ENCODE assay signal across 9 cellular contexts in the genomic region with DNA sequence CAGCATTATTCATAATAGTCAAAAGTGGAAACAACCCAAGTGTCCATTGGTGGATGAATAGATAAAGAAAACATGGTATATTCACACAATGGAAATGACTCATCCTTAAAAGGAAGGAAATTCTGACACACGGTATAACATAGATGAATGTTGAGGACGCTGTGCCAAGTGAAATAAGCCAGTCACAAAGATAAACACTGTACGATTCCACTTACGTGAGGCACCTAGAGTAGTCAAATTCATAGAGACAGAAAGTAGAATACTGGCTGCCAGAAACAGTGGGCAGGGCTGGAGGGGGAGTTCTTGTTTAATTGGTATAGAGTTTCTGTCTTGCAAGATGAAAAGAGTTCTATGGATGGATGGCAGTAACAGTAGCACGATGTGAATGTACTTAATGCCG. TPM values are rescaled to one million over a fixed set of nuclear protein-coding genes. Genes with fewer than 3 reads are reported as not detected.
DNase-seq lines count a peak whose midpoint lies in the region; ATAC-seq and TF ChIP-seq lines count a peak whose summit lies in the region.
"Had no signal": no experiment of that assay in that cellular context is flagged by ENCODE, and none has a peak within 500 bp of the region (broad histone marks: within the 10 kb centered on the region; RNA-seq: fewer than 3 reads in every experiment).

No MANE protein-coding gene starts in this region.

- POLR2A ChIA-PET in activated naive CD8-positive, alpha-beta T cell treated with anti-CD3 and anti-CD28 coated beads, Interleukin-2, amount 10 ng/mL, durations not matched to agents 7 days and 5 days (lab: Charles Lee) = no interaction called here

- no peaks in the 10 kb centered on the region for H3K36me3 Mint-ChIP-seq in activated naive CD8-positive, alpha-beta T cell treated with anti-CD3 and anti-CD28 coated beads, Interleukin-2, amount 10 ng/mL, durations not matched to agents 7 days and 5 days
- H3K36me3 Mint-ChIP-seq: IgD-negative memory B cell had no signal

- no peak overlapping the region for H3K4me2 ChIP-seq in mesenchymal stem cell (ENCODE audit: low read length, poor library complexity, severe bottlenecking)

- ATAC-seq in activated naive CD8-positive, alpha-beta T cell treated with anti-CD3 and anti-CD28 coated beads, Interleukin-2, amount 10 ng/mL, durations not matched to agents 7 days and 5 days (ENCODE audit: low read depth) = no peak
- no peak for ATAC-seq in GM18517 (IDR thresholded peaks at IDR 0.05; ENCODE audit: unreplicated experiment)
- no peak for ATAC-seq in HG02798 (IDR thresholded peaks at IDR 0.05; ENCODE audit: poor library complexity, unreplicated experiment)
- ATAC-seq in GM21723 (IDR thresholded peaks at IDR 0.05; ENCODE audit: unreplicated experiment) = no peak

- peaks cover 4% of the 10 kb centered on the region for H3K27me3 Mint-ChIP-seq in activated naive CD8-positive, alpha-beta T cell treated with anti-CD3 and anti-CD28 coated beads, Interleukin-2, amount 10 ng/mL, durations not matched to agents 7 days and 5 days

- H3K18ac ChIP-seq in mesenchymal stem cell (ENCODE audit: low read depth in 1 of 2, low read length in 2 of 2) = no peak overlapping the region

- DNase-seq in Daoy (ENCODE audit: low read depth) (peak; percentile 86), LNCaP clone FGC (ENCODE audit: low read depth) (peak; percentile 36), mesenchymal stem cell (peak; percentile 66), NCI-H446 (lab: John Stamatoyannopoulos, UW) (no peak)
- no peak for DNase-seq in activated naive CD8-positive, alpha-beta T cell treated with anti-CD3 and anti-CD28 coated beads, Interleukin-2, amount 10 ng/mL, durations not matched to agents 7 days and 5 days

- peak overlapping the region; percentile 58 for H3K27ac Mint-ChIP-seq in activated naive CD8-positive, alpha-beta T cell treated with anti-CD3 and anti-CD28 coated beads, Interleukin-2, amount 10 ng/mL, durations not matched to agents 7 days and 5 days
- H3K27ac Mint-ChIP-seq: IgD-negative memory B cell had no signal

- H2AFZ ChIP-seq in mesenchymal stem cell (ENCODE audit: low read depth, low read length) = no peak overlapping the region

- H2BK15ac ChIP-seq in mesenchymal stem cell (ENCODE audit: low read depth, poor library complexity, severe bottlenecking) = no peak overlapping the region

- H2BK120ac ChIP-seq in mesenchymal stem cell (ENCODE audit: low read depth, low read length) = no peak overlapping the region

- no peaks in the 10 kb centered on the region for H3K9me3 Mint-ChIP-seq in activated naive CD8-positive, alpha-beta T cell treated with anti-CD3 and anti-CD28 coated beads, Interleukin-2, amount 10 ng/mL, durations not matched to agents 7 days and 5 days
- H3K9me3 Mint-ChIP-seq: IgD-negative memory B cell had no signal

- H3K4me3 ChIP-seq in LNCaP clone FGC (ENCODE audit: low read depth, low read length) (no peak overlapping the region), mesenchymal stem cell (ENCODE audit: insufficient read depth in 1 of 2, low read depth in 1 of 2, low read length in 2 of 2) (no peak overlapping the region)

- H3K36me3 ChIP-seq in mesenchymal stem cell (ENCODE audit: control insufficient read depth in 1 of 2, insufficient read depth in 2 of 2, low read depth in 1 of 2, low read length in 2 of 2) = no peaks in the 10 kb centered on the region

- H3K9ac ChIP-seq in mesenchymal stem cell (ENCODE audit: low read length) = no peak overlapping the region

- no peak overlapping the region for H2BK12ac ChIP-seq in mesenchymal stem cell (ENCODE audit: low read length in 2 of 2)

- no peak overlapping the region for H3K27ac ChIP-seq in mesenchymal stem cell (ENCODE audit: low read length, poor library complexity, severe bottlenecking)

- no peak for TF ChIP-seq CTCF in LNCaP clone FGC (IDR thresholded peaks at IDR 0.05; ENCODE audit: control insufficient read depth, extremely low read depth, insufficient read depth)

- no peaks in the 10 kb centered on the region for H3K9me3 ChIP-seq in mesenchymal stem cell (ENCODE audit: control insufficient read depth, low read length)

- no peak overlapping the region for H3K23ac ChIP-seq in mesenchymal stem cell (ENCODE audit: low read length in 2 of 2)

- H2BK5ac ChIP-seq in mesenchymal stem cell (ENCODE audit: low read depth, low read length, poor library complexity, severe bottlenecking) = no peak overlapping the region

- H3K79me1 ChIP-seq in mesenchymal stem cell (replicated peaks; ENCODE audit: low read length, poor library complexity, severe bottlenecking) = no peaks in the 10 kb centered on the region

- H4K8ac ChIP-seq in mesenchymal stem cell (ENCODE audit: low read length) = no peak overlapping the region

- H3K4me1 Mint-ChIP-seq in activated naive CD8-positive, alpha-beta T cell treated with anti-CD3 and anti-CD28 coated beads, Interleukin-2, amount 10 ng/mL, durations not matched to agents 7 days and 5 days = peaks cover 5% of the 10 kb centered on the region

- H3K27me3 ChIP-seq in mesenchymal stem cell (ENCODE audit: control insufficient read depth in 1 of 2, insufficient read depth in 1 of 2, low read length in 2 of 2) = no peaks in the 10 kb centered on the region

- no peak overlapping the region for H2AK5ac ChIP-seq in mesenchymal stem cell (ENCODE audit: low read length, severe bottlenecking)

- no peaks in the 10 kb centered on the region for H3K4me1 ChIP-seq in mesenchymal stem cell (ENCODE audit: control insufficient read depth, insufficient read depth, low read depth, low read length)

- H4K91ac ChIP-seq in mesenchymal stem cell (ENCODE audit: low read length) = no peak overlapping the region

- H3K14ac ChIP-seq in mesenchymal stem cell (ENCODE audit: low read length in 2 of 2) = no peak overlapping the region

- no peak overlapping the region for H3K4me3 Mint-ChIP-seq in activated naive CD8-positive, alpha-beta T cell treated with anti-CD3 and anti-CD28 coated beads, Interleukin-2, amount 10 ng/mL, durations not matched to agents 7 days and 5 days
- H3K4me3 Mint-ChIP-seq: IgD-negative memory B cell had no signal

- H3K4ac ChIP-seq in mesenchymal stem cell (ENCODE audit: low read depth in 1 of 2, low read length in 2 of 2) = no peak overlapping the region

- WGBS in mesenchymal stem cell = 44% methylated on average over 6 of the region's 6 CpGs

RNA-seq across cellular contexts. Expression of a gene that starts 26.6 kb away (rescaled TPM):
- 4.9 and 6.0 TPM in 2 replicates for total RNA-seq in Daoy (2014; rRNA removed; shearing (Covaris generic))
- 10 to 100 TPM; 36.7 to 47.2 TPM for total RNA-seq in activated naive CD8-positive, alpha-beta T cell treated with anti-CD3 and anti-CD28 coated beads, Interleukin-2, amount 10 ng/mL, durations not matched to agents 7 days and 5 days
- 9.1 TPM for polyA plus RNA-seq in mesenchymal stem cell (2013, experiment 1 of 2)
- polyA plus RNA-seq in mesenchymal stem cell (2013, experiment 2 of 2) = 9.0 TPM

Comparison
In these comparisons a context has a peak if more than half of its experiments do, and no peak if none do; other contexts are left out.
1. DNase-seq: peak in Daoy (single experiment), LNCaP clone FGC (single experiment) and mesenchymal stem cell (single experiment); none in activated naive CD8-positive, alpha-beta T cell treated with anti-CD3 and anti-CD28 coated beads, Interleukin-2, amount 10 ng/mL, durations not matched to agents 7 days and 5 days (single experiment) and NCI-H446 (0 of 2).